8 cellular contexts compared by ENCODE assay signal in the genomic region with DNA sequence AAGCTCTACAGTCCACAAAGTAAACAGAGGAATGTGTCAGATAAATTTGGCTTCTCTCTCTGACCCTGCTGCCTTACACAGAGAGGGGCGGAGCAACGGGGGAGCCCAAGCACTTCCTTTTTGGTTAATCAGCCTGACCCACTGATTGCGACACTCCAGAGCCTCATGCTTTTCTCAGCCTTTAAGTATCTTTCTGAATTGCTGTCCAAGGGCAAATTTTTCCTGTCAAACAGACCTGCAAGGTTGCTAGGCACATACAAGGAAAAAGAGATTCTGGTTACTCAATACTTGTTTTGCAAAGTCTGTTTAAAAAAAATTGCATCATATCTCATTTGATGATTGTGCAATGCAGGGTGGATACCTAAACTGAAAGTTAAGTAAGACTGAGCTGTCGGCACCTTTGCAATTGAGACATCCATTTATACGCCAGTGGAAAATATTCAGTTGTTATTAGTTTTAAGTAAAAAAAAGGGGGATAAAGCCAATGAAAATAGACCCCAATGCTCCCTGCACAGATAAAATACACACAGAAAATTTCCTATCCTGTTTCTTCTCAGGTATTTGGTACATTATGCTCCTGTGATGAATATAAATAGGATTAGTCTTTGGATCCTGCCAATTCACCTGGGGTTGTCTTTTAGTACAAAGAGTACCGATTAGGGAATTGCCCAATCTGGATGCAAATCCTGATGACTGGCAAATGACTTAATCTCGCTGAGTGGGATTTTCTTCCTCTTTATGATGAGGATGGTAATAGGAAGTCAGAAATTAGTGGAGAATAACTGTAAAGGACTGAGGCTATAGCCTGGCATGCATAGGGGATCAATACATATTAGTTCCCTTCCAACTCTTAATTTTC.
DNase-seq lines count a peak whose midpoint lies in the region; ATAC-seq and TF ChIP-seq lines count a peak whose summit lies in the region.

No MANE protein-coding gene starts in this region.

- H2AFZ ChIP-seq in OCI-LY3 (ENCODE audit: low read depth, low read length) (no peak overlapping the region), trophoblast cell (ENCODE audit: insufficient read depth, low read length, poor library complexity) (no peak overlapping the region)

- H3K79me2 ChIP-seq in OCI-LY3 (ENCODE audit: low read length), result no peaks in the 10 kb centered on the region
- H3K79me2 ChIP-seq in trophoblast cell (ENCODE audit: control insufficient read depth, insufficient read depth, low read length, poor library complexity), result no peaks in the 10 kb centered on the region

- H3K27me3 ChIP-seq in OCI-LY3 (ENCODE audit: low read depth, low read length) (no peaks in the 10 kb centered on the region), trophoblast cell (ENCODE audit: insufficient read depth, low read length) (no peaks in the 10 kb centered on the region), upper lobe of left lung (no peaks in the 10 kb centered on the region)

- no peak overlapping the region for H2BK120ac ChIP-seq in trophoblast cell (ENCODE audit: insufficient read depth, low read length, poor library complexity)

- no peaks in the 10 kb centered on the region for H3K79me1 ChIP-seq in trophoblast cell (ENCODE audit: low read length)

- no peak overlapping the region for H3K23ac ChIP-seq in trophoblast cell (ENCODE audit: low read length)

- H4K12ac ChIP-seq in trophoblast cell (ENCODE audit: low read depth, low read length), result no peak overlapping the region

- no CpG with 5 or more reads among the region's 7 CpGs for WGBS in trophoblast cell (ENCODE audit: extremely low coverage, insufficient coverage, insufficient read length)
- WGBS in upper lobe of left lung, 2 donors, result 11 to 21% methylated on average over 7 of the region's 7 CpGs

- H3K9ac ChIP-seq in OCI-LY3 (ENCODE audit: low read length) (no peak overlapping the region), trophoblast cell (ENCODE audit: low read length) (no peak overlapping the region)

- DNase-seq in NCI-H446 treated with DMSO at 0.1 percent for 48 hours (lab: John Stamatoyannopoulos, UW), result peak; percentile 9
- DNase-seq in NCI-H446 (lab: John Stamatoyannopoulos, UW), result no peak
- DNase-seq in activated T-cell treated with anti-CD3 and anti-CD28 coated beads for 48 hours (ENCODE audit: low read depth), result peak; percentile 56
- DNase-seq in fibroblast of the aortic adventitia (ENCODE audit: low read depth), result peak; percentile 100
- peak; percentile 96 to 100 for DNase-seq in trophoblast cell
- peak in 1 of 2 donors; percentile 97 for DNase-seq in upper lobe of left lung

- no peaks in the 10 kb centered on the region for H4K20me1 ChIP-seq in OCI-LY3 (ENCODE audit: insufficient read depth, low read length)

- H3K18ac ChIP-seq in trophoblast cell (ENCODE audit: low read length), result no peak overlapping the region

- no peak for TF ChIP-seq POLR2A in upper lobe of left lung (IDR thresholded peaks at IDR 0.05)

- no peaks in the 10 kb centered on the region for H3K9me3 ChIP-seq in OCI-LY3 (ENCODE audit: insufficient read depth, low read length)
- no peaks in the 10 kb centered on the region for H3K9me3 ChIP-seq in trophoblast cell (ENCODE audit: insufficient read depth, low read depth, low read length)
- no peaks in the 10 kb centered on the region for H3K9me3 ChIP-seq in upper lobe of left lung

- H3K4me3 ChIP-seq in OCI-LY3 (ENCODE audit: low read length) (peak overlapping the region; percentile 59), fibroblast of the aortic adventitia (ENCODE audit: low read depth, low read length) (no peak overlapping the region), trophoblast cell (ENCODE audit: low read depth, low read length) (no peak overlapping the region), upper lobe of left lung (peak overlapping the region in 3 of 4 donors; percentile 5 to 29 (median 26))

- H3K36me3 ChIP-seq in OCI-LY3 (replicated peaks; ENCODE audit: low read depth, low read length) (no peaks in the 10 kb centered on the region), trophoblast cell (ENCODE audit: control insufficient read depth in 1 of 2, insufficient read depth in 2 of 2, low read length in 2 of 2) (no peaks in the 10 kb centered on the region), upper lobe of left lung (no peaks in the 10 kb centered on the region)

- H2AK5ac ChIP-seq in trophoblast cell (ENCODE audit: low read length), result no peak overlapping the region

- H3K4ac ChIP-seq in trophoblast cell (ENCODE audit: low read depth, low read length), result no peak overlapping the region

- H4K91ac ChIP-seq in trophoblast cell (ENCODE audit: low read depth, low read length), result no peak overlapping the region

- no peak overlapping the region for H4K8ac ChIP-seq in trophoblast cell (ENCODE audit: low read depth, low read length)

- no peak overlapping the region for H3K27ac ChIP-seq in OCI-LY3 (ENCODE audit: low read length)
- H3K27ac ChIP-seq in trophoblast cell (ENCODE audit: low read depth, low read length), result no peak overlapping the region
- H3K27ac ChIP-seq in upper lobe of left lung, result peak overlapping the region; percentile 73 to 84 (median 83)

- H3K4me2 ChIP-seq in OCI-LY3 (ENCODE audit: low read length) (peak overlapping the region; percentile 50), trophoblast cell (ENCODE audit: low read length) (no peak overlapping the region)

- TF ChIP-seq CTCF in OCI-LY3 (IDR thresholded peaks at IDR 0.05; ENCODE audit: low read depth, low read length) (no peak), fibroblast of the aortic adventitia (IDR thresholded peaks at IDR 0.05; ENCODE audit: insufficient read depth, low read length) (no peak), upper lobe of left lung (IDR thresholded peaks at IDR 0.05) (no peak)

- no peak overlapping the region for H3K14ac ChIP-seq in trophoblast cell (ENCODE audit: low read length)

- H2BK12ac ChIP-seq in trophoblast cell (ENCODE audit: low read length), result no peak overlapping the region

- no peaks in the 10 kb centered on the region for H3K4me1 ChIP-seq in OCI-LY3 (ENCODE audit: low read length)
- H3K4me1 ChIP-seq in trophoblast cell (ENCODE audit: control insufficient read depth in 1 of 2, insufficient read depth in 2 of 2, low read length in 2 of 2), result no peaks in the 10 kb centered on the region
- peaks cover 23 to 37% (median 30%) of the 10 kb centered on the region in 4 donors for H3K4me1 ChIP-seq in upper lobe of left lung

- no peak overlapping the region for H2BK5ac ChIP-seq in trophoblast cell (ENCODE audit: low read depth, low read length, poor library complexity)

- ATAC-seq in HG03039 (IDR thresholded peaks at IDR 0.05; ENCODE audit: unreplicated experiment), result peak; percentile 90
- peak; percentile 92 to 96 for ATAC-seq in upper lobe of left lung (ENCODE audit: low FRiP score in 2 of 2)

- peak in 2 of 4 donors; percentile 66 to 95 for TF ChIP-seq EP300 in upper lobe of left lung (IDR thresholded peaks at IDR 0.05)

Comparison
In these comparisons a context has a peak if more than half of its experiments do, and no peak if none do; other contexts are left out.
1. DNase-seq: peak in NCI-H446 treated with DMSO at 0.1 percent for 48 hours (single experiment), activated T-cell treated with anti-CD3 and anti-CD28 coated beads for 48 hours (single experiment), fibroblast of the aortic adventitia (single experiment) and trophoblast cell (2 of 2); none in NCI-H446 (0 of 2).
2. H3K27ac ChIP-seq: peak in upper lobe of left lung (4 of 4); none in OCI-LY3 (single experiment) and trophoblast cell (single experiment).
3. H3K4me3 ChIP-seq: peak in OCI-LY3 (single experiment) and upper lobe of left lung (3 of 4); none in fibroblast of the aortic adventitia (single experiment) and trophoblast cell (single experiment).